In the genomic region with DNA sequence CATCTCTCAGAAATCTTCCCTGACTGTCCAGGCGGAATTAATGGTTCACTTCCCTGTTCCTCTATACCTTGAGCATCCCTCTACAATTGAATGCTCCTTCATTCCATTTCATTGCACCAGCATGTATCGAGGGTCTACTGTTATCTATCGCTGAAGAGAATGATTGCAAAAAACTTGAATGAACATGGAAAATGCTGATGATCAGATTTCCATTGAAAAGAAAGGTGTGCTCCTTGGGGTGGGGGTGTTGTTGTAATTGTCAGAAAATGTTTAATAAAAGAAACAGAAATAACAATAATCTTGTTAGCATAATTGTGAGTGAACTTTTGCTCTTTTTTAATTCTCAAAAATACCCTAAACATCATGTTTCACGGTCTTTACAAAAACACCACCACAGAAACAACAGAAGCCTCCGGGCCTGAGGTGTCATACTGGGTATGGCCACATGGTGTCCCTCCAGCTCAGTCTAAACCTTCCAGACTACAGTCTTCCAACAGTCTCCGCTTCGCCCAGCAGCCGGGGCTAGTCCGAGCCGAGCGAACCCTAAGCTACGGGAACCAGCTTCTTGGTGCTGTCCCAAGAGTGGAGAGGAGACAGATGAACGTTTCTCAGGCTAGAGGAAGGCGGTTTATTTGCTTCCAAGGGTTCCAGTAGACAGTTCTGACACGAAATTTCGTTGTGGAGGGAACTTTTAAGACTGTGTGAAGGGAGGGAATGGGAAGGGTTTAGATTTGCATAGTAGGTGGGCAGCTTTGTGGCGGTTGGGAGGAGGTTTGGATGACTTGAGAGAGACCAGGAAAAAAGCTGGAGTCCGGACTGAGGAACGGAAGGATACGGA, we compare ENCODE assay signal across 8 cellular contexts.
A peak's percentile ranks its signal among the peaks of the same experiment; 100 is the strongest.
DNase-seq lines count a peak whose midpoint lies in the region; FAIRE-seq and TF ChIP-seq lines count a peak whose summit lies in the region.

No MANE protein-coding gene starts in this region.

- H3F3A ChIP-seq in DOHH2 (ENCODE audit: control insufficient read depth, insufficient read depth) (no peaks in the 10 kb centered on the region), GM23248 (ENCODE audit: insufficient read depth) (0 out of 2 replicates have a peak, but pooled peaks cover 4% of the 10 kb centered on the region)

- H2AFZ ChIP-seq in GM23248 = peak overlapping the region; percentile 89

- H3K9me3 ChIP-seq in DOHH2 (ENCODE audit: control insufficient read depth, insufficient read depth, low read length) (no peaks in the 10 kb centered on the region), GM23248 (ENCODE audit: low read depth) (no peaks in the 10 kb centered on the region), SJCRH30 (replicated peaks) (no peaks in the 10 kb centered on the region)

- no peaks in the 10 kb centered on the region for H4K20me1 ChIP-seq in DOHH2 (ENCODE audit: control insufficient read depth, insufficient read depth, low read depth, low read length)
- no peaks in the 10 kb centered on the region for H4K20me1 ChIP-seq in GM23248 (ENCODE audit: insufficient read depth)

- 7 to 9% methylated on average over 20 of the region's 20 CpGs for WGBS in GM23248 (ENCODE audit: low coverage in 1 of 2, low lambda C conversion rate in 2 of 2, missing lambda C conversion rate in 2 of 2), 2 experiments

- H3K4me2 ChIP-seq in DOHH2 (ENCODE audit: low read length) (peak overlapping the region; percentile 96), GM23248 (ENCODE audit: unreplicated experiment) (peak overlapping the region; percentile 96)

- H3K4me3 ChIP-seq in DOHH2 (ENCODE audit: low read length) (peak overlapping the region; percentile 74), GM23248 (peak overlapping the region; percentile 80), LNCaP clone FGC (ENCODE audit: low read depth, low read length) (peak overlapping the region; percentile 48), SJCRH30 (peak overlapping the region; percentile 50)

- H3K79me2 ChIP-seq in DOHH2 (ENCODE audit: control insufficient read depth, low read length) (no peaks in the 10 kb centered on the region), GM23248 (ENCODE audit: insufficient read depth) (no peaks in the 10 kb centered on the region)

- in situ Hi-C loops in GM23248 (cut with MboI) = loop anchor here (10.0 kb wide), 1 partner anchor 851 kb away; no protein-coding TSS in a partner anchor

- H3K27me3 ChIP-seq in DOHH2 (ENCODE audit: control insufficient read depth, low read length) (peaks cover 33% of the 10 kb centered on the region), GM23248 (replicated peaks; ENCODE audit: insufficient read depth) (no peaks in the 10 kb centered on the region), SJCRH30 (no peaks in the 10 kb centered on the region)

- DNase-seq in GM23248 (peak; percentile 98), LNCaP clone FGC (ENCODE audit: low read depth) (peak; percentile 83), SJCRH30 (peak; percentile 93 to 97), frontal cortex (ENCODE audit: low spot score in 2 of 2) (peak; percentile 67 to 79), non-pigmented ciliary epithelial cell (ENCODE audit: low read depth) (peak; percentile 74), substantia nigra (lab: John Stamatoyannopoulos, UW) (peak; percentile 9 to 90 (median 81))
- peak; percentile 50 to 75 (median 62) for DNase-seq in activated naive CD4-positive, alpha-beta T cell (lab: John Stamatoyannopoulos, UW)

- FAIRE-seq in frontal cortex (lab: Jason Lieb, UNC) = peak; percentile 89

- H3K9me2 ChIP-seq in DOHH2 (replicated peaks; ENCODE audit: control insufficient read depth, low read length) (no peaks in the 10 kb centered on the region), GM23248 (ENCODE audit: insufficient read depth) (no peaks in the 10 kb centered on the region)

- peak; percentile 91 for TF ChIP-seq CTCF in DOHH2 (IDR thresholded peaks at IDR 0.05; ENCODE audit: low read depth, low read length, poor library complexity, severe bottlenecking)
- peak; percentile 90 for TF ChIP-seq CTCF in LNCaP clone FGC (IDR thresholded peaks at IDR 0.05; ENCODE audit: control insufficient read depth, extremely low read depth, insufficient read depth)

- H3K4me1 ChIP-seq in DOHH2 (ENCODE audit: control insufficient read depth, low read length) = peaks cover 12% of the 10 kb centered on the region
- 0 out of 2 replicates have a peak, but pooled peaks cover 3% of the 10 kb centered on the region for H3K4me1 ChIP-seq in GM23248 (ENCODE audit: insufficient read depth)
- peaks cover 6% of the 10 kb centered on the region for H3K4me1 ChIP-seq in SJCRH30

- H3K9ac ChIP-seq in GM23248 = peak overlapping the region; percentile 56

- H3K36me3 ChIP-seq in DOHH2 (ENCODE audit: control insufficient read depth, low read length) (no peaks in the 10 kb centered on the region), GM23248 (ENCODE audit: low read depth) (no peaks in the 10 kb centered on the region), SJCRH30 (no peaks in the 10 kb centered on the region)

- H3K27ac ChIP-seq in DOHH2 (ENCODE audit: low read depth, low read length) (no peak overlapping the region), GM23248 (peak overlapping the region; percentile 49), SJCRH30 (peak overlapping the region; percentile 10; the same call in 1 of the 2 replicates), substantia nigra (ENCODE audit: low read depth, low read length, poor library complexity, severe bottlenecking) (no peak overlapping the region)

Comparison
In these comparisons a context has a peak if more than half of its experiments do, and no peak if none do; other contexts are left out.
1. H3K27ac ChIP-seq: peak in GM23248 (single experiment) and SJCRH30 (single experiment); none in DOHH2 (single experiment) and substantia nigra (single experiment).
2. Peak in every context shown above with its lines, with median percentiles within 50 percentile points of each other: H3K4me3 ChIP-seq and DNase-seq.